In the genomic region with DNA sequence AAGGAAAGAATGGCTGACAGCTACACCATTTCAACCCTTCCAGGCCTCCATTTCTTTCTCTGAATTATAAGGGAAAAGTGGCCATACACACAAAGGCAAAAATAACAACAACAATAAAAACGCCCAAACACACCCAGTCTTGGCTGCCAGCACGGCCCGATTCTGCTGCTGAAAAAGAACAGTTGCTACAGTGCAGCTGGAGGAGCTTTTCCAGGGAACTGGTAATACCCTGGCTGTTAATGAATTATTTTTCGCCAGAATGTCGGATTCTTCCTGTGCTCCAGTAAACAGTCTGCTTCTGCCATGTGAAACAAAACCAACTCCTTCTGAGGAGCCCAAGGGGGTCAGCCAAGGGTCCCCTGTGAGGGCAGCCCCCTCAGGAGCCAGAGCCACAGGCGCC, we compare ENCODE assay signal across 22 cellular contexts. TPM values are rescaled to one million over a fixed set of nuclear protein-coding genes. Genes with fewer than 3 reads are reported as not detected.
DNase-seq lines count a peak whose midpoint lies in the region; ATAC-seq and FAIRE-seq lines count a peak whose summit lies in the region.
"Had no signal": no experiment of that assay in that cellular context is flagged by ENCODE, and none has a peak within 500 bp of the region (broad histone marks: within the 10 kb centered on the region; RNA-seq: fewer than 3 reads in every experiment).

No MANE protein-coding gene starts in this region.

- H3K9me3 Mint-ChIP-seq in immature natural killer cell, result no peaks in the 10 kb centered on the region
- H3K9me3 Mint-ChIP-seq: CD8-positive, alpha-beta T cell; GM23338 had no signal

- H3K4me3 Mint-ChIP-seq in immature natural killer cell, result no peak overlapping the region
- H3K4me3 Mint-ChIP-seq: CD8-positive, alpha-beta T cell; GM23338 had no signal

- peak; percentile 43 for DNase-seq in Right ventricle myocardium superior
- no peak for DNase-seq in cardiac septum (ENCODE audit: low spot score)
- DNase-seq in sciatic nerve (ENCODE audit: low spot score), result no peak
- DNase-seq in inferior parietal cortex (ENCODE audit: extremely low spot score), result no peak
- no peak for DNase-seq in OCI-M1 (lab: John Stamatoyannopoulos, UW)
- no peak for DNase-seq in immature natural killer cell
- DNase-seq: CD8-positive, alpha-beta T cell; DND-41; GDM1; MV-4-11; NCI-H1417 treated with DMSO at 0.1 percent for 48 hours; NCI-H2029 treated with DMSO at 0.1 percent for 48 hours; NCI-H748 treated with DMSO at 0.1 percent for 48 hours; PC-3 had no signal

- no peaks in the 10 kb centered on the region for H3K4me1 Mint-ChIP-seq in immature natural killer cell

- peaks cover 2 to 12% (median 12%) of the 10 kb centered on the region in 3 donors for H3K27me3 Mint-ChIP-seq in immature natural killer cell (ENCODE audit: low read depth in 3 of 3)

- peak; percentile 84 for FAIRE-seq in islet of Langerhans (lab: Jason Lieb, UNC)
- FAIRE-seq: GM12878, K562 had no signal

- no peak overlapping the region for H3K27ac Mint-ChIP-seq in immature natural killer cell
- H3K27ac Mint-ChIP-seq: CD8-positive, alpha-beta T cell; GM23338 had no signal

- intact Hi-C loops in Right ventricle myocardium superior (cut with DNase I), result no loop called here
- intact Hi-C loops in cardiac septum (cut with DNase I), result no loop called here
- intact Hi-C loops in sciatic nerve (cut with DNase I), result no loop called here

- ATAC-seq in Right ventricle myocardium superior (ENCODE audit: poor library complexity), result peak; percentile 49
- peak; percentile 41 for ATAC-seq in sciatic nerve
- ATAC-seq in GM21367 (IDR thresholded peaks at IDR 0.05; ENCODE audit: unreplicated experiment), result no peak
- ATAC-seq: CD8-positive, alpha-beta T cell; GM12878; GM23338; HCT116; K562; PC-3 had no signal

- no peaks in the 10 kb centered on the region for H3K36me3 Mint-ChIP-seq in immature natural killer cell
- H3K36me3 Mint-ChIP-seq: CD8-positive, alpha-beta T cell had no signal

RNA-seq across cellular contexts. Expression of gene RAI2, which starts 6.6 kb away (rescaled TPM):
- total RNA-seq in Right ventricle myocardium superior (18.1 TPM), cardiac septum (37.5 TPM), sciatic nerve (25.7 TPM)
- not detected for polyA plus RNA-seq in immature natural killer cell
- total RNA-seq: A172, GM12878, K562, NCI-H460 had no signal
- polyA plus RNA-seq: GM12878, K562 had no signal
